In the genomic region with DNA sequence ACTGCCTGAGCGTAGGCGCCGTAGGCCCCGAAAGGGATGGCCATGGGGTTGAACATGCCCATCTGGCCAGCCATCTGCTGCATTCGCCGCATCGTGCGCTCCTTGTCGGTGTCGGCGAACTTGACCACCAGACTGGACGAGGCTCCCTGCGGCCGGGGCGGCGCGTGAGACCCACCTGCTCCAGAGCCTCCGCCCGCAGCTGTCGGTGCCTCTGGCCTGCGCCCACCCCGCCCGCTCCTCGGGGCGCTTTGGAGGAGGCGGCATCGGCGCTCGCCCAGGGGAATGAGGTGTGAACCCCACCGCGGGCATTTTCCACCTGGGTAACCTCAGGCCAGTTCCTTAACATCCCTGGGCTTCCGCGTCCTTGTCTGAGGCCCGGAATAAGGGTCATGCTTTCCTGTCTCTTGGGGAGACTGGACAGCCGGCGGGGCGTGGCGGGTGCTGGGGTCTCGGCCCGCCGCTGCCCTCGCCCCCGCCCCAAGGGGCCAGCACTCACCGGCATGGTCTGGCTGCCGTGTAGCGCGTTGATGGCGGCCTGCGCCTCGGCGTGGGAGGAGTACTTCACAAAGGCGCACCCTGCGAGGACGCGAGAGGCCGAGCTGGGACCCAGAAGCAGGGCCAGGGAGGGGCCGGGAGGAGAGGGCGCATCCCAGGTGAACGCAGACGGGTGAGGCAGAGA, we compare ENCODE assay signal across 22 cellular contexts.
"Had no signal": no experiment of that assay in that cellular context is flagged by ENCODE, and none has a peak within 500 bp of the region (broad histone marks: within the 10 kb centered on the region; RNA-seq: fewer than 3 reads in every experiment).

No MANE protein-coding gene starts in this region.

- H3K9ac ChIP-seq: KMS-11 had no signal

- H3K9me3 ChIP-seq: ascending aorta, body of pancreas had no signal

- H3K4me2 ChIP-seq: KMS-11 had no signal

- DNase-seq: activated CD4-positive, alpha-beta T cell treated with anti-CD3 and anti-CD28 coated beads for 4 hours; activated CD8-positive, alpha-beta memory T cell treated with anti-CD3 and anti-CD28 coated beads, Interleukin-2, amount 50 U/mL, for 4 hours; activated CD8-positive, alpha-beta T cell treated with anti-CD3 and anti-CD28 coated beads for 36 hours; activated naive CD4-positive, alpha-beta T cell; activated T-cell treated with anti-CD3 and anti-CD28 coated beads, Interleukin-2, amount 50 U/mL, for 72 hours; amniotic stem cell; body of pancreas; central memory CD4-positive, alpha-beta T cell; NCI-H1092; NCI-H1417; NCI-H1930; NCI-H2171; NCI-H2227 treated with DMSO at 0.1 percent for 48 hours; NCI-H446 treated with DMSO at 0.1 percent for 48 hours; NCI-H526 treated with DMSO at 0.1 percent for 48 hours; NK-92 treated with Interleukin-12 subunit alpha and Interleukin-12 subunit beta, amount 100 ng/mL, for 24 hours; Peyer's patch; SHP77 treated with DMSO at 0.1 percent for 48 hours had no signal

- H3K4me1 ChIP-seq: ascending aorta, Peyer's patch had no signal

- ATAC-seq: activated CD4-positive, CD25-positive, alpha-beta regulatory T cell treated with anti-CD3 and anti-CD28 coated beads, Interleukin-2, amount 50 U/mL, for 24 hours; activated CD8-positive, alpha-beta T cell treated with anti-CD3 and anti-CD28 coated beads for 36 hours; activated T-cell treated with anti-CD3 and anti-CD28 coated beads, Interleukin-2, amount 50 U/mL, for 72 hours; body of pancreas had no signal

- H3K27me3 ChIP-seq: ascending aorta, body of pancreas, Peyer's patch had no signal

- H3K4me3 ChIP-seq: ascending aorta, body of pancreas, Peyer's patch had no signal

- H3K27ac ChIP-seq: ascending aorta, body of pancreas, KMS-11, Peyer's patch, RWPE1 had no signal

- H3K36me3 ChIP-seq: ascending aorta, Peyer's patch had no signal
